Comparison of ENCODE assay signal across 1 cellular context in the genomic region with DNA sequence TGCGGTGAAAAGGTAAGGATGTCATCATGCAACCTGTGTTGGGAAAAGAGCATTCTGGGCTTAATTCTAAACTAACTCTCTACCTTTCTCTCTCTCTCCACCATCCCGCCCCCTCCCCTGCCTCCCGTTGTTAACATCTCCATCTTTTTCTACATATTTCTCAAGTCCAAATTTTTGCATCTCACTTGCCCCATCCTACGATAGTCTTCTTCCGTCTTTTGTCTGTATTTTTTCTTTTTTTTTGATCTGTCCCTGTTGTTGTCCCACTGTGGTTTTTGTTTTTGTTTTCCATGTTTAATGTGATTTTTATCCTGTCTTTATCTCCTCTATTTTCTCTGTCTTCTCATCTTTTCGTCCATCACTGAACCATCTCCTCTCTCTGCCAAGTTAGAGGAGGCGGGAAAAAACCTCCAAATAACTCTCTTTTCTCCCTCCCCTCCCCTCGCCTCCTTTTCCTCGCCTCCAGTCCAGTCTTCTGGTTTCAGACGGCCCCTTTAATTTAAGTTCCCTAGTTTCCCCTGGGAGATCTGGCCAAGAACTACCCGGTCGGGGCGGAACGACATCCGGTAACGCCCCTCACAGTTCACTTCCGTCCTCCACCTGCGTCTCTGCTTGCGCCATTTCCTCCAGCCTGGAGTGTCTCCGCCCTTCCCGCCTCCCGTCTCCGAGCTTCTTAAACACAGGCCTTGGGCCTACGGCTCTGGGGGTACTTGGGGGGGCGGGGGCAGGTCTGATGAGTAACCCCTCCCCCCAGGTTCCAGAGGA.
TF ChIP-seq lines count a peak whose summit lies in the region.

A gene with protein sequence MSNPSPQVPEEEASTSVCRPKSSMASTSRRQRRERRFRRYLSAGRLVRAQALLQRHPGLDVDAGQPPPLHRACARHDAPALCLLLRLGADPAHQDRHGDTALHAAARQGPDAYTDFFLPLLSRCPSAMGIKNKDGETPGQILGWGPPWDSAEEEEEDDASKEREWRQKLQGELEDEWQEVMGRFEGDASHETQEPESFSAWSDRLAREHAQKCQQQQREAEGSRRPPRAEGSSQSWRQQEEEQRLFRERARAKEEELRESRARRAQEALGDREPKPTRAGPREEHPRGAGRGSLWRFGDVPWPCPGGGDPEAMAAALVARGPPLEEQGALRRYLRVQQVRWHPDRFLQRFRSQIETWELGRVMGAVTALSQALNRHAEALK (plus strand): TSS at position 647 of the 765 bp plus-strand sequence. CDS start 87 bp downstream, at position 734.

TF ChIP-seq in HepG2, 621 proteins besides CTCF, POLR2A, EP300 and RAD21 (continued from another document and continues in another):
- TF ChIP-seq HNF4G (IDR thresholded peaks at IDR 0.05; ENCODE audit: borderline replicate concordance, low read depth, low read length) (no peak), HNF4G (CRISPR knock-in tag; IDR thresholded peaks at IDR 0.05; ENCODE audit: borderline replicate concordance, low read depth) (no peak), GPN1 (CRISPR knock-in tag; IDR thresholded peaks at IDR 0.05; ENCODE audit: borderline replicate concordance) (no peak), KMT2A (CRISPR knock-in tag; IDR thresholded peaks at IDR 0.05) (peak; percentile 71), CHD2 (IDR thresholded peaks at IDR 0.05; ENCODE audit: low read depth, low read length) (no peak), ZNF558 (CRISPR knock-in tag; IDR thresholded peaks at IDR 0.05; ENCODE audit: borderline replicate concordance) (peak; percentile 64; the same call in 1 of the 2 replicates), ZNF136 (CRISPR knock-in tag; IDR thresholded peaks at IDR 0.05; ENCODE audit: low read depth) (0 out of 2 replicates have a peak, but pooled peaks have one; percentile 29), RBFOX2 (IDR thresholded peaks at IDR 0.05; ENCODE audit: low read depth, low read length) (no peak), CREB1 (IDR thresholded peaks at IDR 0.05) (peak; percentile 79), CREB1 (CRISPR knock-in tag; IDR thresholded peaks at IDR 0.05) (peak; percentile 97), NKX3-1 (CRISPR knock-in tag; IDR thresholded peaks at IDR 0.05) (no peak), ASH2L (IDR thresholded peaks at IDR 0.05; ENCODE audit: insufficient read length, low read depth, low read length) (peak; percentile 51), SKI (IDR thresholded peaks at IDR 0.05; ENCODE audit: partially characterized antibody) (no peak), REXO4 (CRISPR knock-in tag; IDR thresholded peaks at IDR 0.05; ENCODE audit: borderline replicate concordance) (no peak), NR2F6 (IDR thresholded peaks at IDR 0.05) (no peak; the same call in 1 of the 2 replicates), NR2F6 (CRISPR knock-in tag; IDR thresholded peaks at IDR 0.05) (no peak), HMGA1 (CRISPR knock-in tag; conservative IDR thresholded peaks at IDR 0.05) (no peak), AGO2 (optimal IDR thresholded peaks at IDR 0.05; ENCODE audit: low read depth, low read length) (no peak), JARID2 (CRISPR knock-in tag; IDR thresholded peaks at IDR 0.05; ENCODE audit: insufficient replicate concordance) (no peak), CEBPG (CRISPR knock-in tag; IDR thresholded peaks at IDR 0.05) (peak; percentile 91), SALL2 (CRISPR knock-in tag; IDR thresholded peaks at IDR 0.05) (no peak; the same call in 1 of the 2 replicates), ZFP37 (CRISPR knock-in tag; IDR thresholded peaks at IDR 0.05; ENCODE audit: borderline replicate concordance) (no peak), CHD4 (IDR thresholded peaks at IDR 0.05; ENCODE audit: borderline replicate concordance, low read length) (no peak), SMAD3 (CRISPR knock-in tag; IDR thresholded peaks at IDR 0.05) (peak; percentile 59; the same call in 1 of the 2 replicates), ZFP62 (CRISPR knock-in tag; IDR thresholded peaks at IDR 0.05) (no peak), ATF7-NPFF (CRISPR knock-in tag; IDR thresholded peaks at IDR 0.05; ENCODE audit: low read depth) (no peak), ZNF354B (CRISPR knock-in tag; IDR thresholded peaks at IDR 0.05) (no peak), BCL6 (CRISPR knock-in tag; IDR thresholded peaks at IDR 0.05) (peak; percentile 16; the same call in 1 of the 2 replicates), RFX3 (CRISPR knock-in tag; IDR thresholded peaks at IDR 0.05) (no peak; the same call in 1 of the 2 replicates), ZNF160 (CRISPR knock-in tag; IDR thresholded peaks at IDR 0.05) (no peak), MIXL1 (CRISPR knock-in tag; IDR thresholded peaks at IDR 0.05) (peak; percentile 77), SMARCE1 (IDR thresholded peaks at IDR 0.05; ENCODE audit: borderline replicate concordance) (no peak), TMF1 (CRISPR knock-in tag; IDR thresholded peaks at IDR 0.05; ENCODE audit: low read depth) (no peak)
- TF ChIP-seq, protein P1, sequence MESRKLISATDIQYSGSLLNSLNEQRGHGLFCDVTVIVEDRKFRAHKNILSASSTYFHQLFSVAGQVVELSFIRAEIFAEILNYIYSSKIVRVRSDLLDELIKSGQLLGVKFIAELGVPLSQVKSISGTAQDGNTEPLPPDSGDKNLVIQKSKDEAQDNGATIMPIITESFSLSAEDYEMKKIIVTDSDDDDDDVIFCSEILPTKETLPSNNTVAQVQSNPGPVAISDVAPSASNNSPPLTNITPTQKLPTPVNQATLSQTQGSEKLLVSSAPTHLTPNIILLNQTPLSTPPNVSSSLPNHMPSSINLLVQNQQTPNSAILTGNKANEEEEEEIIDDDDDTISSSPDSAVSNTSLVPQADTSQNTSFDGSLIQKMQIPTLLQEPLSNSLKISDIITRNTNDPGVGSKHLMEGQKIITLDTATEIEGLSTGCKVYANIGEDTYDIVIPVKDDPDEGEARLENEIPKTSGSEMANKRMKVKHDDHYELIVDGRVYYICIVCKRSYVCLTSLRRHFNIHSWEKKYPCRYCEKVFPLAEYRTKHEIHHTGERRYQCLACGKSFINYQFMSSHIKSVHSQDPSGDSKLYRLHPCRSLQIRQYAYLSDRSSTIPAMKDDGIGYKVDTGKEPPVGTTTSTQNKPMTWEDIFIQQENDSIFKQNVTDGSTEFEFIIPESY (CRISPR knock-in tag; IDR thresholded peaks at IDR 0.05), result peak; percentile 36; the same call in 1 of the 2 replicates
- TF ChIP-seq, protein P2, sequence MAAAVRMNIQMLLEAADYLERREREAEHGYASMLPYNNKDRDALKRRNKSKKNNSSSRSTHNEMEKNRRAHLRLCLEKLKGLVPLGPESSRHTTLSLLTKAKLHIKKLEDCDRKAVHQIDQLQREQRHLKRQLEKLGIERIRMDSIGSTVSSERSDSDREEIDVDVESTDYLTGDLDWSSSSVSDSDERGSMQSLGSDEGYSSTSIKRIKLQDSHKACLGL (CRISPR knock-in tag; IDR thresholded peaks at IDR 0.05), result no peak
- TF ChIP-seq, protein P3, sequence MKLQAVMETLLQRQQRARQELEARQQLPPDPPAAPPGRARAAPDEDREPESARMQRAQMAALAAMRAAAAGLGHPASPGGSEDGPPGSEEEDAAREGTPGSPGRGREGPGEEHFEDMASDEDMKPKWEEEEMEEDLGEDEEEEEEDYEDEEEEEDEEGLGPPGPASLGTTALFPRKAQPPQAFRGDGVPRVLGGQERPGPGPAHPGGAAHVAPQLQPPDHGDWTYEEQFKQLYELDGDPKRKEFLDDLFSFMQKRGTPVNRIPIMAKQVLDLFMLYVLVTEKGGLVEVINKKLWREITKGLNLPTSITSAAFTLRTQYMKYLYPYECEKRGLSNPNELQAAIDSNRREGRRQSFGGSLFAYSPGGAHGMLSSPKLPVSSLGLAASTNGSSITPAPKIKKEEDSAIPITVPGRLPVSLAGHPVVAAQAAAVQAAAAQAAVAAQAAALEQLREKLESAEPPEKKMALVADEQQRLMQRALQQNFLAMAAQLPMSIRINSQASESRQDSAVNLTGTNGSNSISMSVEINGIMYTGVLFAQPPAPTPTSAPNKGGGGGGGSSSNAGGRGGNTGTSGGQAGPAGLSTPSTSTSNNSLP (IDR thresholded peaks at IDR 0.05; ENCODE audit: low read depth, low read length), result no peak
- TF ChIP-seq, protein P4, sequence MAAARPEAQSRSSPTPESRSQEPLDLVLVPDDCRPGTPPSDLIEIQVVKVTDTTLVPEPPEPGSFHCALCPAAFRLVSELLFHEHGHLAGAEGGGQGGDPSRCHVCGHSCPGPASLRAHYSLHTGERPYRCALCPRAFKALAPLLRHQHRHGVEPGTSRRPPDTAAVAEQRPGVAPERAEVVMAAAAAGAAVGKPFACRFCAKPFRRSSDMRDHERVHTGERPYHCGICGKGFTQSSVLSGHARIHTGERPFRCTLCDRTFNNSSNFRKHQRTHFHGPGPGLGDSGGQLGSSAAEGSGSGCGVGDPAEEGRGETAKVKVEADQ (CRISPR knock-in tag; IDR thresholded peaks at IDR 0.05; ENCODE audit: borderline replicate concordance), result no peak
- TF ChIP-seq, protein P5, sequence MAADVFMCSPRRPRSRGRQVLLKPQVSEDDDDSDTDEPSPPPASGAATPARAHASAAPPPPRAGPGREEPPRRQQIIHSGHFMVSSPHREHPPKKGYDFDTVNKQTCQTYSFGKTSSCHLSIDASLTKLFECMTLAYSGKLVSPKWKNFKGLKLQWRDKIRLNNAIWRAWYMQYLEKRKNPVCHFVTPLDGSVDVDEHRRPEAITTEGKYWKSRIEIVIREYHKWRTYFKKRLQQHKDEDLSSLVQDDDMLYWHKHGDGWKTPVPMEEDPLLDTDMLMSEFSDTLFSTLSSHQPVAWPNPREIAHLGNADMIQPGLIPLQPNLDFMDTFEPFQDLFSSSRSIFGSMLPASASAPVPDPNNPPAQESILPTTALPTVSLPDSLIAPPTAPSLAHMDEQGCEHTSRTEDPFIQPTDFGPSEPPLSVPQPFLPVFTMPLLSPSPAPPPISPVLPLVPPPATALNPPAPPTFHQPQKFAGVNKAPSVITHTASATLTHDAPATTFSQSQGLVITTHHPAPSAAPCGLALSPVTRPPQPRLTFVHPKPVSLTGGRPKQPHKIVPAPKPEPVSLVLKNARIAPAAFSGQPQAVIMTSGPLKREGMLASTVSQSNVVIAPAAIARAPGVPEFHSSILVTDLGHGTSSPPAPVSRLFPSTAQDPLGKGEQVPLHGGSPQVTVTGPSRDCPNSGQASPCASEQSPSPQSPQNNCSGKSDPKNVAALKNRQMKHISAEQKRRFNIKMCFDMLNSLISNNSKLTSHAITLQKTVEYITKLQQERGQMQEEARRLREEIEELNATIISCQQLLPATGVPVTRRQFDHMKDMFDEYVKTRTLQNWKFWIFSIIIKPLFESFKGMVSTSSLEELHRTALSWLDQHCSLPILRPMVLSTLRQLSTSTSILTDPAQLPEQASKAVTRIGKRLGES (CRISPR knock-in tag; IDR thresholded peaks at IDR 0.05; ENCODE audit: borderline replicate concordance), result no peak
- TF ChIP-seq, protein P6, sequence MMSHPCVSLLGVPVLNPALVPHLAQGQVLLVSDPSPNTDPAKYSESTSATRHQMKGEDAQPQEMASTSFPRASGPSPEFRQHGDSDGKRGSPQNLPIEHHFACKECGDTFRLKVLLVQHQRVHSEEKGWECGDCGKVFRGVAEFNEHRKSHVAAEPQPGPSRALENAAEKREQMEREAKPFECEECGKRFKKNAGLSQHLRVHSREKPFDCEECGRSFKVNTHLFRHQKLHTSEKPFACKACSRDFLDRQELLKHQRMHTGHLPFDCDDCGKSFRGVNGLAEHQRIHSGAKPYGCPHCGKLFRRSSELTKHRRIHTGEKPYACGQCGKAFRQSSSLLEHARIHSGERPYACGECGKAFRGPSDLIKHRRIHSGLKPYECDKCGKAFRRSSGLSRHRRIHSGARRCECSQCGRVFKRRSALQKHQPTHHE (CRISPR knock-in tag; IDR thresholded peaks at IDR 0.05; ENCODE audit: borderline replicate concordance), result no peak
- TF ChIP-seq, protein P7, sequence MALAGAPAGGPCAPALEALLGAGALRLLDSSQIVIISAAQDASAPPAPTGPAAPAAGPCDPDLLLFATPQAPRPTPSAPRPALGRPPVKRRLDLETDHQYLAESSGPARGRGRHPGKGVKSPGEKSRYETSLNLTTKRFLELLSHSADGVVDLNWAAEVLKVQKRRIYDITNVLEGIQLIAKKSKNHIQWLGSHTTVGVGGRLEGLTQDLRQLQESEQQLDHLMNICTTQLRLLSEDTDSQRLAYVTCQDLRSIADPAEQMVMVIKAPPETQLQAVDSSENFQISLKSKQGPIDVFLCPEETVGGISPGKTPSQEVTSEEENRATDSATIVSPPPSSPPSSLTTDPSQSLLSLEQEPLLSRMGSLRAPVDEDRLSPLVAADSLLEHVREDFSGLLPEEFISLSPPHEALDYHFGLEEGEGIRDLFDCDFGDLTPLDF (CRISPR knock-in tag; IDR thresholded peaks at IDR 0.05), result no peak
- TF ChIP-seq, protein P8, sequence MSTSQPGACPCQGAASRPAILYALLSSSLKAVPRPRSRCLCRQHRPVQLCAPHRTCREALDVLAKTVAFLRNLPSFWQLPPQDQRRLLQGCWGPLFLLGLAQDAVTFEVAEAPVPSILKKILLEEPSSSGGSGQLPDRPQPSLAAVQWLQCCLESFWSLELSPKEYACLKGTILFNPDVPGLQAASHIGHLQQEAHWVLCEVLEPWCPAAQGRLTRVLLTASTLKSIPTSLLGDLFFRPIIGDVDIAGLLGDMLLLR (CRISPR knock-in tag; IDR thresholded peaks at IDR 0.05), result no peak
- TF ChIP-seq, protein P9, sequence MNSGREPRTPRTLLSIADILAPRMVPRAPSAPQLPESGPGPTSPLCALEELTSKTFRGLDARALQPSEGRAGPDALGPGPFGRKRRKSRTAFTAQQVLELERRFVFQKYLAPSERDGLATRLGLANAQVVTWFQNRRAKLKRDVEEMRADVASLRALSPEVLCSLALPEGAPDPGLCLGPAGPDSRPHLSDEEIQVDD (CRISPR knock-in tag; IDR thresholded peaks at IDR 0.05; ENCODE audit: borderline replicate concordance), result no peak
